ENCODE assay signal across 1 cellular context in the genomic region with DNA sequence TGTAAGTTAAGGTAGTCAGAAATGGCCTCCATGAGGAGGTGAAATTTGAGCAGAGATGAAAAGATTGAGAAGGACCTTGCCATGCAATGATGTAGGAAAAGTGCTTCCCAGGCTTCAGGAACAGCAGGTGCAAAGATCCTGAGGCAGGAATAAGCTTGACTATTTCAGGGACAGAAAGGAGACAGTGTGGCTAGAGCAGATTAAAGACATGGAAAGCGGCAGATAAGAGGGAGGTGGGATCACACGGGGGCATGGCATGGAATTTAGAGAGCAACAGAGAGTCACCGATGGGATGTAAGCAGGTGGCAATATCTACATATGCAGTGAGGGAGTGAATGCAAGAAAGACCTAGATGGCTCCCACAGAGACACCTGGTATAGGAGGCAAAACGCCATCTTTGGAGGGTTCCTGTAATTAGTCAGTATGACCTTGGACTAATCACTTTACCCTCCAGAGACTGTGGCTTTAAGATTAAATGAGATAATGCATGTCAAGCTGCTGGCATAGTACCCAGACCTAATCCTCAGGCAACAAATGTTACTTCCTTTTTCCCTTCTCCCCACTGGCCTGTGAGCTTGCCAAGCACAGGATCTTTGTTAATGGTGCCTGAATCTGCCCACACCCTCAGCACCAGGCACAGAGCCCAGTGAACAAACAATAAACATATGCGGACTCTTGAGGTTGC.
TF ChIP-seq lines count a peak whose summit lies in the region.

No MANE protein-coding gene starts in this region.

TF ChIP-seq in GM23338, 12 proteins besides CTCF, POLR2A, EP300 and RAD21 (continued from another document):
- TF ChIP-seq REST (IDR thresholded peaks at IDR 0.05; ENCODE audit: unreplicated experiment) (no peak), EZH2 (IDR thresholded peaks at IDR 0.05; ENCODE audit: low read depth, unreplicated experiment) (no peak), STAT1 (IDR thresholded peaks at IDR 0.05; ENCODE audit: unreplicated experiment) (no peak)
- TF ChIP-seq, protein P1, sequence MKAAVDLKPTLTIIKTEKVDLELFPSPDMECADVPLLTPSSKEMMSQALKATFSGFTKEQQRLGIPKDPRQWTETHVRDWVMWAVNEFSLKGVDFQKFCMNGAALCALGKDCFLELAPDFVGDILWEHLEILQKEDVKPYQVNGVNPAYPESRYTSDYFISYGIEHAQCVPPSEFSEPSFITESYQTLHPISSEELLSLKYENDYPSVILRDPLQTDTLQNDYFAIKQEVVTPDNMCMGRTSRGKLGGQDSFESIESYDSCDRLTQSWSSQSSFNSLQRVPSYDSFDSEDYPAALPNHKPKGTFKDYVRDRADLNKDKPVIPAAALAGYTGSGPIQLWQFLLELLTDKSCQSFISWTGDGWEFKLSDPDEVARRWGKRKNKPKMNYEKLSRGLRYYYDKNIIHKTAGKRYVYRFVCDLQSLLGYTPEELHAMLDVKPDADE (IDR thresholded peaks at IDR 0.05) = no peak
